ENCODE assay signal across 24 cellular contexts in genomic region chr20:52529856-52530255, GRCh38.
DNase-seq lines count a peak whose midpoint lies in the region; ATAC-seq and TF ChIP-seq lines count a peak whose summit lies in the region.
"Had no signal": no experiment of that assay in that cellular context is flagged by ENCODE, and none has a peak within 500 bp of the region (broad histone marks: within the 10 kb centered on the region; RNA-seq: fewer than 3 reads in every experiment).

No MANE protein-coding gene starts in this region.

- in situ Hi-C loops in ACHN (cut with HindIII; ENCODE audit: low pct_ligation_motif_present, low pct_unique_long_range_greater_than_20kb, low sequenced_read_pairs), result no loop called here

- CTCF ChIA-PET in WTC11 (lab: Charles Lee), result interaction anchor here (1.5 kb wide), 1 partner anchor 218 kb away, joined by 3 read pairs; no protein-coding TSS in a partner anchor

- no peak overlapping the region for H3K27ac Mint-ChIP-seq in effector memory CD8-positive, alpha-beta T cell
- no peak overlapping the region for H3K27ac Mint-ChIP-seq in WTC11
- H3K27ac Mint-ChIP-seq: activated CD4-positive, alpha-beta memory T cell treated with anti-CD3 and anti-CD28 coated beads for 36 hours; activated naive CD8-positive, alpha-beta T cell treated with anti-CD3 and anti-CD28 coated beads for 36 hours had no signal

- no peak for TF ChIP-seq CTCF in WTC11 (IDR thresholded peaks at IDR 0.05)

- H3K9me3 Mint-ChIP-seq in effector memory CD8-positive, alpha-beta T cell, result no peaks in the 10 kb centered on the region
- H3K9me3 Mint-ChIP-seq in WTC11, result peaks cover 17% of the 10 kb centered on the region
- H3K9me3 Mint-ChIP-seq: activated CD4-positive, alpha-beta memory T cell treated with anti-CD3 and anti-CD28 coated beads for 36 hours; activated naive CD8-positive, alpha-beta T cell treated with anti-CD3 and anti-CD28 coated beads for 36 hours had no signal

- H3K4me3 Mint-ChIP-seq in effector memory CD8-positive, alpha-beta T cell, result peak overlapping the region in 1 of 2 donors; percentile 10
- no peak overlapping the region for H3K4me3 Mint-ChIP-seq in WTC11
- H3K4me3 Mint-ChIP-seq: activated CD4-positive, alpha-beta memory T cell treated with anti-CD3 and anti-CD28 coated beads for 36 hours; activated naive CD8-positive, alpha-beta T cell treated with anti-CD3 and anti-CD28 coated beads for 36 hours; nephron had no signal

- no peaks in the 10 kb centered on the region for H3K36me3 Mint-ChIP-seq in effector memory CD8-positive, alpha-beta T cell (ENCODE audit: insufficient read depth)
- H3K36me3 Mint-ChIP-seq in WTC11, result peaks cover 2% of the 10 kb centered on the region; the same call in 1 of the 2 replicates
- H3K36me3 Mint-ChIP-seq: activated CD4-positive, alpha-beta memory T cell treated with anti-CD3 and anti-CD28 coated beads for 36 hours; activated naive CD8-positive, alpha-beta T cell treated with anti-CD3 and anti-CD28 coated beads for 36 hours had no signal

- POLR2A ChIA-PET in WTC11 (lab: Charles Lee), result no interaction called here

- H3K27me3 Mint-ChIP-seq in effector memory CD8-positive, alpha-beta T cell, result peaks cover 10 to 19% of the 10 kb centered on the region in 2 donors
- no peaks in the 10 kb centered on the region; the same call in 1 of the 2 replicates for H3K27me3 Mint-ChIP-seq in WTC11 (ENCODE audit: low read depth)

- peak; percentile 77 for DNase-seq in ACHN
- peak; percentile 49 for DNase-seq in H4 (ENCODE audit: low spot score)
- no peak for DNase-seq in effector memory CD8-positive, alpha-beta T cell
- peak; percentile 73 for DNase-seq in kidney tubule cell (ENCODE audit: low spot score)
- no peak for DNase-seq in WTC11 (ENCODE audit: low spot score)
- DNase-seq in stimulated activated naive CD8-positive, alpha-beta T cell treated with anti-CD3 and anti-CD28 coated beads, Interleukin-15, Interleukin-2, amounts not matched to agents 100 U/mL and 50 U/mL, for 24 hours, result no peak
- DNase-seq in HUDEP-2 (lab: John Stamatoyannopoulos, UW; ENCODE audit: unreplicated experiment in 76 of 76), result no peak
- DNase-seq in NCI-H1436 (lab: John Stamatoyannopoulos, UW), result no peak
- DNase-seq: activated CD4-positive, alpha-beta memory T cell treated with anti-CD3 and anti-CD28 coated beads for 36 hours; activated CD8-positive, alpha-beta memory T cell treated with anti-CD3 and anti-CD28 coated beads, Interleukin-2, amount 50 U/mL, for 48 hours; activated naive CD8-positive, alpha-beta T cell treated with anti-CD3 and anti-CD28 coated beads for 36 hours; BE2C; COR-L47; DND-41; hippocampal formation; lower lobe of right lung; MM.1S; mucosa of descending colon; NCI-H1436 treated with DMSO at 0.1 percent for 48 hours; ovary; stimulated activated naive CD4-positive, alpha-beta T cell treated with Interleukin-2 at 50 U/mL for 16 hours had no signal

- ATAC-seq in effector memory CD8-positive, alpha-beta T cell (replicated peaks), result peak; percentile 12
- ATAC-seq in WTC11, result no peak
- no peak for ATAC-seq in stimulated activated naive CD8-positive, alpha-beta T cell treated with anti-CD3 and anti-CD28 coated beads, Interleukin-15, Interleukin-2, amounts not matched to agents 100 U/mL and 50 U/mL, for 24 hours
- ATAC-seq: K562, mucosa of descending colon, Right ventricle myocardium inferior had no signal

- H3K4me1 Mint-ChIP-seq in effector memory CD8-positive, alpha-beta T cell (ENCODE audit: low read depth in 2 of 2), result peaks cover 0 to 2% of the 10 kb centered on the region in 2 donors
- peaks cover 6% of the 10 kb centered on the region; the same call in 1 of the 2 replicates for H3K4me1 Mint-ChIP-seq in WTC11
- H3K4me1 Mint-ChIP-seq: activated naive CD8-positive, alpha-beta T cell treated with anti-CD3 and anti-CD28 coated beads for 36 hours had no signal

TF ChIP-seq in WTC11, 78 proteins besides CTCF, POLR2A, EP300 and RAD21:
- TF ChIP-seq, protein P1, sequence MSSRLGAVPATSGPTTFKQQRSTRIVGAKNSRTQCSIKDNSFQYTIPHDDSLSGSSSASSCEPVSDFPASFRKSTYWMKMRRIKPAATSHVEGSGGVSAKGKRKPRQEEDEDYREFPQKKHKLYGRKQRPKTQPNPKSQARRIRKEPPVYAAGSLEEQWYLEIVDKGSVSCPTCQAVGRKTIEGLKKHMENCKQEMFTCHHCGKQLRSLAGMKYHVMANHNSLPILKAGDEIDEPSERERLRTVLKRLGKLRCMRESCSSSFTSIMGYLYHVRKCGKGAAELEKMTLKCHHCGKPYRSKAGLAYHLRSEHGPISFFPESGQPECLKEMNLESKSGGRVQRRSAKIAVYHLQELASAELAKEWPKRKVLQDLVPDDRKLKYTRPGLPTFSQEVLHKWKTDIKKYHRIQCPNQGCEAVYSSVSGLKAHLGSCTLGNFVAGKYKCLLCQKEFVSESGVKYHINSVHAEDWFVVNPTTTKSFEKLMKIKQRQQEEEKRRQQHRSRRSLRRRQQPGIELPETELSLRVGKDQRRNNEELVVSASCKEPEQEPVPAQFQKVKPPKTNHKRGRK (CRISPR knock-in tag; IDR thresholded peaks at IDR 0.05; ENCODE audit: borderline replicate concordance), result no peak
- no peak for TF ChIP-seq FOXJ3 (CRISPR knock-in tag; IDR thresholded peaks at IDR 0.05; ENCODE audit: borderline replicate concordance)
- TF ChIP-seq ZNF263 (CRISPR knock-in tag; IDR thresholded peaks at IDR 0.05; ENCODE audit: low read depth), result no peak
- no peak for TF ChIP-seq NR2C2 (CRISPR knock-in tag; IDR thresholded peaks at IDR 0.05)
- TF ChIP-seq, protein P2, sequence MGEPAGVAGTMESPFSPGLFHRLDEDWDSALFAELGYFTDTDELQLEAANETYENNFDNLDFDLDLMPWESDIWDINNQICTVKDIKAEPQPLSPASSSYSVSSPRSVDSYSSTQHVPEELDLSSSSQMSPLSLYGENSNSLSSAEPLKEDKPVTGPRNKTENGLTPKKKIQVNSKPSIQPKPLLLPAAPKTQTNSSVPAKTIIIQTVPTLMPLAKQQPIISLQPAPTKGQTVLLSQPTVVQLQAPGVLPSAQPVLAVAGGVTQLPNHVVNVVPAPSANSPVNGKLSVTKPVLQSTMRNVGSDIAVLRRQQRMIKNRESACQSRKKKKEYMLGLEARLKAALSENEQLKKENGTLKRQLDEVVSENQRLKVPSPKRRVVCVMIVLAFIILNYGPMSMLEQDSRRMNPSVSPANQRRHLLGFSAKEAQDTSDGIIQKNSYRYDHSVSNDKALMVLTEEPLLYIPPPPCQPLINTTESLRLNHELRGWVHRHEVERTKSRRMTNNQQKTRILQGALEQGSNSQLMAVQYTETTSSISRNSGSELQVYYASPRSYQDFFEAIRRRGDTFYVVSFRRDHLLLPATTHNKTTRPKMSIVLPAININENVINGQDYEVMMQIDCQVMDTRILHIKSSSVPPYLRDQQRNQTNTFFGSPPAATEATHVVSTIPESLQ (CRISPR knock-in tag; IDR thresholded peaks at IDR 0.05), result no peak
- TF ChIP-seq, protein P3, sequence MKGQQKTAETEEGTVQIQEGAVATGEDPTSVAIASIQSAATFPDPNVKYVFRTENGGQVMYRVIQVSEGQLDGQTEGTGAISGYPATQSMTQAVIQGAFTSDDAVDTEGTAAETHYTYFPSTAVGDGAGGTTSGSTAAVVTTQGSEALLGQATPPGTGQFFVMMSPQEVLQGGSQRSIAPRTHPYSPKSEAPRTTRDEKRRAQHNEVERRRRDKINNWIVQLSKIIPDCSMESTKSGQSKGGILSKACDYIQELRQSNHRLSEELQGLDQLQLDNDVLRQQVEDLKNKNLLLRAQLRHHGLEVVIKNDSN (CRISPR knock-in tag; IDR thresholded peaks at IDR 0.05), result no peak
- no peak for TF ChIP-seq MXD4 (CRISPR knock-in tag; IDR thresholded peaks at IDR 0.05; ENCODE audit: borderline replicate concordance)
- TF ChIP-seq TEAD4 (CRISPR knock-in tag; IDR thresholded peaks at IDR 0.05), result no peak
- no peak for TF ChIP-seq ZBTB21 (CRISPR knock-in tag; IDR thresholded peaks at IDR 0.05; ENCODE audit: borderline replicate concordance)

Comparison
In these comparisons a context has a peak if more than half of its experiments do, and no peak if none do; other contexts are left out.
1. DNase-seq: peak in ACHN (single experiment), H4 (single experiment) and kidney tubule cell (single experiment); none in effector memory CD8-positive, alpha-beta T cell (0 of 3), WTC11 (single experiment), stimulated activated naive CD8-positive, alpha-beta T cell treated with anti-CD3 and anti-CD28 coated beads, Interleukin-15, Interleukin-2, amounts not matched to agents 100 U/mL and 50 U/mL, for 24 hours (single experiment), HUDEP-2 (0 of 76) and NCI-H1436 (single experiment).